ENCODE assay signal across 8 cellular contexts in genomic region chr19:48644839-48645651, GRCh38. TPM values are rescaled to one million over a fixed set of nuclear protein-coding genes. Genes with fewer than 3 reads are reported as not detected.
DNase-seq lines count a peak whose midpoint lies in the region; ATAC-seq, FAIRE-seq and TF ChIP-seq lines count a peak whose summit lies in the region.

No MANE protein-coding gene starts in this region.

- H3K36me3 Mint-ChIP-seq in WTC11: peaks cover 3% of the 10 kb centered on the region; the same call in 1 of the 2 replicates

- peaks cover 3% of the 10 kb centered on the region for H3K27me3 Mint-ChIP-seq in WTC11 (ENCODE audit: low read depth)

- peak overlapping the region; percentile 88 for H3K4me2 ChIP-seq in keratinocyte (ENCODE audit: control insufficient read depth, extremely low read depth, insufficient read depth, low read depth, low read length)

- no peaks in the 10 kb centered on the region for H3K79me2 ChIP-seq in keratinocyte (ENCODE audit: control insufficient read depth, insufficient read depth, low read length)

- no peaks in the 10 kb centered on the region for H4K20me1 ChIP-seq in keratinocyte (ENCODE audit: control insufficient read depth, extremely low read depth, insufficient read depth, low read length)

- no peaks in the 10 kb centered on the region for H3K36me3 ChIP-seq in keratinocyte (ENCODE audit: control insufficient read depth in 2 of 2, extremely low read depth in 1 of 2, insufficient read depth in 2 of 2, low read length in 2 of 2)

- H3K4me1 Mint-ChIP-seq in WTC11: peaks cover 10% of the 10 kb centered on the region

- CTCF ChIA-PET in WTC11 (lab: Charles Lee): interaction anchor here (0.6 to 2.4 kb wide), 39 partner anchors 8 to 580 kb away, joined by 3 to 41 read pairs (median 5); partner anchors contain the start of genes BCAT2, DBP, FUT2 and GYS1

- POLR2A ChIA-PET in WTC11 (lab: Charles Lee): interaction anchor here (0.6 to 2.7 kb wide), 13 partner anchors 11 to 165 kb away, joined by 3 to 20 read pairs (median 5); partner anchors contain the start of genes BCAT2, FAM83E, FUT2 and SPHK2

- FAIRE-seq in keratinocyte (lab: Jason Lieb, UNC): no peak

- H3K9ac ChIP-seq in keratinocyte (ENCODE audit: control insufficient read depth, extremely low read depth, insufficient read depth, low read length): no peak overlapping the region

- ATAC-seq in WTC11 (peak; percentile 58), GM21390 (IDR thresholded peaks at IDR 0.05; ENCODE audit: unreplicated experiment) (no peak)

- in situ Hi-C loops in ACHN (cut with HindIII; ENCODE audit: low pct_ligation_motif_present, low pct_unique_long_range_greater_than_20kb, low sequenced_read_pairs): no loop called here

- no peaks in the 10 kb centered on the region for H3K9me1 ChIP-seq in keratinocyte (ENCODE audit: control insufficient read depth, extremely low read depth, insufficient read depth, low read length)

- H3K27ac ChIP-seq in keratinocyte (ENCODE audit: control insufficient read depth, insufficient read depth, low read length): no peak overlapping the region

- H3K9me3 Mint-ChIP-seq in WTC11: no peaks in the 10 kb centered on the region

- H3K4me3 ChIP-seq in cardiac fibroblast (replicated peaks in 1 of 2; ENCODE audit: low read depth in 2 of 2, low read length in 2 of 2) (peak overlapping the region in 1 of 2 donors; percentile 50), keratinocyte (ENCODE audit: control insufficient read depth in 2 of 3, extremely low read depth in 1 of 3, insufficient read depth in 2 of 3, low read depth in 1 of 3, low read length in 3 of 3) (peak overlapping the region; percentile 51 to 84 (median 67))

- H3K27me3 ChIP-seq in keratinocyte (ENCODE audit: control insufficient read depth, extremely low read depth, insufficient read depth, low read length): peaks cover 5% of the 10 kb centered on the region

- H3K27ac Mint-ChIP-seq in WTC11: peak overlapping the region; percentile 82; the same call in 1 of the 2 replicates

- DNase-seq in ACHN: peak; percentile 60
- peak; percentile 79 for DNase-seq in GM20000 (ENCODE audit: low spot score)
- DNase-seq in NCI-H2171 treated with DMSO at 0.1 percent for 48 hours (lab: John Stamatoyannopoulos, UW): peak; percentile 89
- peak; percentile 80 for DNase-seq in WTC11 (ENCODE audit: low spot score)
- peak; percentile 78 to 86 for DNase-seq in cardiac fibroblast (ENCODE audit: low read depth in 2 of 2)
- no peak for DNase-seq in keratinocyte (ENCODE audit: low read depth, low spot score)
- peak; percentile 57 to 65 for DNase-seq in stimulated activated CD4-positive, alpha-beta T cell treated with anti-CD3 and anti-CD28 coated beads, Interleukin-12 subunit alpha, Interleukin-12 subunit beta, amount 100 ng/mL, for 24 hours (ENCODE audit: low read depth in 2 of 2)

- H3K9me3 ChIP-seq in keratinocyte (ENCODE audit: control insufficient read depth, low read depth, low read length): no peaks in the 10 kb centered on the region

- TF ChIP-seq CTCF in GM20000 (IDR thresholded peaks at IDR 0.05; ENCODE audit: extremely low read depth, missing control alignments) (no peak), WTC11 (IDR thresholded peaks at IDR 0.05) (no peak), cardiac fibroblast (IDR thresholded peaks at IDR 0.05; ENCODE audit: low read depth, low read length) (no peak), keratinocyte (optimal IDR thresholded peaks at IDR 0.05 in 1 of 3, IDR thresholded peaks at IDR 0.05 in 1 of 3, conservative IDR thresholded peaks at IDR 0.05 in 1 of 3; ENCODE audit: extremely low read depth in 1 of 3, insufficient read depth in 2 of 3, low read length in 3 of 3) (no peak)

- H2AFZ ChIP-seq in keratinocyte (ENCODE audit: control insufficient read depth, low read length): peak overlapping the region; percentile 65

- dilution Hi-C loops in keratinocyte (cut with MboI; ENCODE audit: extremely low pct_ligation_motif_present, low sequenced_read_pairs): no loop called here

- H3K4me1 ChIP-seq in keratinocyte (ENCODE audit: control insufficient read depth, extremely low read depth, insufficient read depth, low read length): peaks cover 20% of the 10 kb centered on the region

- peak overlapping the region; percentile 85 for H3K4me3 Mint-ChIP-seq in WTC11

TF ChIP-seq in WTC11, 78 proteins besides CTCF, POLR2A, EP300 and RAD21:
- TF ChIP-seq NR1H2 (CRISPR knock-in tag; IDR thresholded peaks at IDR 0.05) (no peak), NR3C1 (CRISPR knock-in tag; conservative IDR thresholded peaks at IDR 0.05; ENCODE audit: low read depth) (no peak), ZNF423 (CRISPR knock-in tag; IDR thresholded peaks at IDR 0.05) (0 out of 2 replicates have a peak, but pooled peaks have one; percentile 45), KAT7 (CRISPR knock-in tag; IDR thresholded peaks at IDR 0.05; ENCODE audit: borderline replicate concordance) (0 out of 2 replicates have a peak, but pooled peaks have one; percentile 51), ZSCAN18 (CRISPR knock-in tag; IDR thresholded peaks at IDR 0.05) (0 out of 2 replicates have a peak, but pooled peaks have one; percentile 56), SP1 (CRISPR knock-in tag; conservative IDR thresholded peaks at IDR 0.05) (0 out of 2 replicates have a peak, but pooled peaks have one; percentile 16)

RNA-seq across cellular contexts. Expression of gene CA11, which starts 0.9 kb away (rescaled TPM):
- 41.4 to 53.7 TPM (median 47.5 TPM) in 3 replicates for total RNA-seq in WTC11 (2021)
- 1.6 to 3.9 TPM (median 1.7 TPM) in 3 replicates for polyA plus RNA-seq in keratinocyte
- 1.6 TPM for polyA plus RNA-seq in keratinocyte (2011; ENCODE audit: low read depth)
- polyA plus RNA-seq in keratinocyte (2011; cell fraction: cytosol; rRNA removed): 2.2 and 3.1 TPM in 2 replicates
- polyA plus RNA-seq in keratinocyte (2011; cell fraction: nucleus; rRNA removed): 2.3 and 3.2 TPM in 2 replicates
- polyA plus RNA-seq in keratinocyte (2012; ENCODE audit: low replicate concordance): 7.9 and 10.6 TPM in 2 replicates
- 0.64 to 4.7 TPM (median 2.9 TPM) in 3 replicates for polyA minus RNA-seq in keratinocyte
- 3.1 TPM for polyA minus RNA-seq in keratinocyte (2011; cell fraction: cytosol; rRNA and poly(A)+ RNA removed)
- 1.8 and 5.6 TPM in 2 replicates for polyA minus RNA-seq in keratinocyte (2011; cell fraction: nucleus; rRNA and poly(A)+ RNA removed)

RNA-seq across cellular contexts. Expression of gene DBP, which starts 7.9 kb away (rescaled TPM):
- 10.5 to 12.0 TPM (median 11.4 TPM) in 3 replicates for total RNA-seq in WTC11 (2021)
- 0.79 to 2.0 TPM (median 1.0 TPM) in 3 replicates for polyA plus RNA-seq in keratinocyte
- polyA plus RNA-seq in keratinocyte (2011; ENCODE audit: low read depth): 19.6 TPM
- polyA plus RNA-seq in keratinocyte (2011; cell fraction: cytosol; rRNA removed): 0.47 and 1.4 TPM in 2 replicates
- polyA plus RNA-seq in keratinocyte (2011; cell fraction: nucleus; rRNA removed): 1.0 and 1.6 TPM in 2 replicates
- polyA plus RNA-seq in keratinocyte (2012; ENCODE audit: low replicate concordance): 1.7 and 10.8 TPM in 2 replicates
- 0.53 to 2.1 TPM (median 1.0 TPM) in 3 replicates for polyA minus RNA-seq in keratinocyte
- 2.9 TPM for polyA minus RNA-seq in keratinocyte (2011; cell fraction: cytosol; rRNA and poly(A)+ RNA removed)
- polyA minus RNA-seq in keratinocyte (2011; cell fraction: nucleus; rRNA and poly(A)+ RNA removed): 0.42 and 1.3 TPM in 2 replicates

RNA-seq across cellular contexts. Expression of gene SPHK2, which starts 25.7 kb away (rescaled TPM):
- total RNA-seq in WTC11 (2021): 46.7 to 64.6 TPM (median 48.4 TPM) in 3 replicates
- 2.8 to 3.8 TPM (median 3.4 TPM) in 3 replicates for polyA plus RNA-seq in keratinocyte
- polyA plus RNA-seq in keratinocyte (2011; ENCODE audit: low read depth): 1.1 TPM
- polyA plus RNA-seq in keratinocyte (2011; cell fraction: cytosol; rRNA removed): 1.6 and 4.5 TPM in 2 replicates
- 8.2 and 10.9 TPM in 2 replicates for polyA plus RNA-seq in keratinocyte (2011; cell fraction: nucleus; rRNA removed)
- 2.2 and 6.7 TPM in 2 replicates for polyA plus RNA-seq in keratinocyte (2012; ENCODE audit: low replicate concordance)
- 4.0 to 7.1 TPM (median 4.4 TPM) in 3 replicates for polyA minus RNA-seq in keratinocyte
- 5.8 TPM for polyA minus RNA-seq in keratinocyte (2011; cell fraction: cytosol; rRNA and poly(A)+ RNA removed)
- polyA minus RNA-seq in keratinocyte (2011; cell fraction: nucleus; rRNA and poly(A)+ RNA removed): 5.1 and 5.2 TPM in 2 replicates

RNA-seq across cellular contexts. Expression of gene RPL18, which starts 26.1 kb away (rescaled TPM):
- 1,712 to 1,987 TPM (median 1,909 TPM) in 3 replicates for total RNA-seq in WTC11 (2021)
- 1,010 to 1,534 TPM (median 1,015 TPM) in 3 replicates for polyA plus RNA-seq in keratinocyte
- 166 TPM for polyA plus RNA-seq in keratinocyte (2011; ENCODE audit: low read depth)
- 744 and 1,244 TPM in 2 replicates for polyA plus RNA-seq in keratinocyte (2011; cell fraction: cytosol; rRNA removed)
- polyA plus RNA-seq in keratinocyte (2011; cell fraction: nucleus; rRNA removed): 365 and 473 TPM in 2 replicates
- 1,466 and 2,372 TPM in 2 replicates for polyA plus RNA-seq in keratinocyte (2012; ENCODE audit: low replicate concordance)
- 491 to 622 TPM (median 599 TPM) in 3 replicates for polyA minus RNA-seq in keratinocyte
- polyA minus RNA-seq in keratinocyte (2011; cell fraction: cytosol; rRNA and poly(A)+ RNA removed): 1,163 TPM
- polyA minus RNA-seq in keratinocyte (2011; cell fraction: nucleus; rRNA and poly(A)+ RNA removed): 177 and 212 TPM in 2 replicates

RNA-seq across cellular contexts. Expression of gene NTN5, which starts 27.8 kb away (rescaled TPM):
- 0.28 to 0.39 TPM (median 0.37 TPM) in 3 replicates for total RNA-seq in WTC11 (2021)
- polyA plus RNA-seq in keratinocyte: 0.07 to 0.19 TPM (median 0.07 TPM) in 3 replicates
- not detected for polyA plus RNA-seq in keratinocyte (2011; ENCODE audit: low read depth)
- 0.08 TPM in 1 of 2 replicates, not detected in the other for polyA plus RNA-seq in keratinocyte (2011; cell fraction: cytosol; rRNA removed)
- polyA plus RNA-seq in keratinocyte (2011; cell fraction: nucleus; rRNA removed): 0.88 and 1.7 TPM in 2 replicates
- polyA plus RNA-seq in keratinocyte (2012; ENCODE audit: low replicate concordance): 0.11 and 0.51 TPM in 2 replicates
- polyA minus RNA-seq in keratinocyte: 0.06 to 0.36 TPM in 2 of 3 replicates, not detected in the other
- not detected for polyA minus RNA-seq in keratinocyte (2011; cell fraction: cytosol; rRNA and poly(A)+ RNA removed)
- not detected in 2 replicates for polyA minus RNA-seq in keratinocyte (2011; cell fraction: nucleus; rRNA and poly(A)+ RNA removed)
